Comparison of ENCODE assay signal across 8 cellular contexts in genomic region chr22:40044870-40045834, GRCh38. TPM values are rescaled to one million over a fixed set of nuclear protein-coding genes. Genes with fewer than 3 reads are reported as not detected.
DNase-seq lines count a peak whose midpoint lies in the region; ATAC-seq and TF ChIP-seq lines count a peak whose summit lies in the region.

No MANE protein-coding gene starts in this region.

- H3K4me3 Mint-ChIP-seq in naive thymus-derived CD8-positive, alpha-beta T cell, result peak overlapping the region; percentile 93 to 100 (median 96)
- H3K4me3 Mint-ChIP-seq in stimulated activated memory B cell treated with anti-CD40 and anti-IgM and Interleukin-4, amounts not matched to agents 10 μg/mL and 1 μg/mL and 100 μg/mL, for 72 hours, result peak overlapping the region; percentile 91

- in situ Hi-C loops in GM13977 (cut with MboI; ENCODE audit: low pct_unique_long_range_greater_than_20kb, low sequenced_read_pairs, unreplicated experiment), result no loop called here

- no peaks in the 10 kb centered on the region for H3K36me3 ChIP-seq in esophagus squamous epithelium

- peak; percentile 85 for DNase-seq in GM13977 (ENCODE audit: low spot score)
- peak; percentile 14 for DNase-seq in NCI-H2196 treated with DMSO at 0.1 percent for 48 hours (lab: John Stamatoyannopoulos, UW; ENCODE audit: unreplicated experiment)
- DNase-seq in activated T-cell treated with anti-CD3 and anti-CD28 coated beads for 24 hours (ENCODE audit: low read depth), result peak; percentile 71
- no peak for DNase-seq in esophagus squamous epithelium (lab: John Stamatoyannopoulos, UW)
- peak; percentile 71 to 90 (median 78) for DNase-seq in naive thymus-derived CD8-positive, alpha-beta T cell
- no peak for DNase-seq in NCI-H1436 (lab: John Stamatoyannopoulos, UW)

- ATAC-seq in HG02588 (IDR thresholded peaks at IDR 0.05; ENCODE audit: unreplicated experiment), result peak; percentile 23
- ATAC-seq in naive thymus-derived CD8-positive, alpha-beta T cell, result peak; percentile 11 to 28
- ATAC-seq in stimulated activated memory B cell treated with anti-CD40 and anti-IgM and Interleukin-4, amounts not matched to agents 10 μg/mL and 1 μg/mL and 100 μg/mL, for 72 hours, result peak; percentile 65

- no peaks in the 10 kb centered on the region for H3K27me3 ChIP-seq in esophagus squamous epithelium

- H3K27ac ChIP-seq in esophagus squamous epithelium, result peak overlapping the region; percentile 87 to 98 (median 96)

- H3K4me1 ChIP-seq in esophagus squamous epithelium, result peaks cover 23 to 67% (median 43%) of the 10 kb centered on the region in 3 donors

- H3K27me3 Mint-ChIP-seq in naive thymus-derived CD8-positive, alpha-beta T cell, result peaks cover 0 to 2% (median 0%) of the 10 kb centered on the region in 5 donors
- H3K27me3 Mint-ChIP-seq in stimulated activated memory B cell treated with anti-CD40 and anti-IgM and Interleukin-4, amounts not matched to agents 10 μg/mL and 1 μg/mL and 100 μg/mL, for 72 hours, result peaks cover under 1% of the 10 kb centered on the region

- peak overlapping the region; percentile 67 to 87 (median 84) for H3K4me3 ChIP-seq in esophagus squamous epithelium

- H3K36me3 Mint-ChIP-seq in naive thymus-derived CD8-positive, alpha-beta T cell, result peaks cover 0 to 9% (median 0%) of the 10 kb centered on the region in 3 donors
- H3K36me3 Mint-ChIP-seq in stimulated activated memory B cell treated with anti-CD40 and anti-IgM and Interleukin-4, amounts not matched to agents 10 μg/mL and 1 μg/mL and 100 μg/mL, for 72 hours, result no peaks in the 10 kb centered on the region

- peak overlapping the region; percentile 97 to 100 (median 100) for H3K27ac Mint-ChIP-seq in naive thymus-derived CD8-positive, alpha-beta T cell
- peak overlapping the region; percentile 99 for H3K27ac Mint-ChIP-seq in stimulated activated memory B cell treated with anti-CD40 and anti-IgM and Interleukin-4, amounts not matched to agents 10 μg/mL and 1 μg/mL and 100 μg/mL, for 72 hours

- TF ChIP-seq CTCF in GM13977 (IDR thresholded peaks at IDR 0.05; ENCODE audit: extremely low read depth, insufficient read depth, missing control alignments) (no peak), esophagus squamous epithelium (IDR thresholded peaks at IDR 0.05) (no peak)

- no peak for TF ChIP-seq POLR2A in esophagus squamous epithelium (IDR thresholded peaks at IDR 0.05)

- H3K4me1 Mint-ChIP-seq in naive thymus-derived CD8-positive, alpha-beta T cell, result peaks cover 21 to 54% (median 50%) of the 10 kb centered on the region in 4 donors
- peaks cover 40% of the 10 kb centered on the region for H3K4me1 Mint-ChIP-seq in stimulated activated memory B cell treated with anti-CD40 and anti-IgM and Interleukin-4, amounts not matched to agents 10 μg/mL and 1 μg/mL and 100 μg/mL, for 72 hours

- H3K9me3 Mint-ChIP-seq in naive thymus-derived CD8-positive, alpha-beta T cell, result no peaks in the 10 kb centered on the region
- H3K9me3 Mint-ChIP-seq in stimulated activated memory B cell treated with anti-CD40 and anti-IgM and Interleukin-4, amounts not matched to agents 10 μg/mL and 1 μg/mL and 100 μg/mL, for 72 hours, result no peaks in the 10 kb centered on the region

- 1% methylated on average over 13 to 15 of the region's 138 CpGs for WGBS in esophagus squamous epithelium, 2 donors

- POLR2A ChIA-PET in naive thymus-derived CD8-positive, alpha-beta T cell (lab: Charles Lee), result interaction anchor here (0.5 to 4.5 kb wide), 63 partner anchors 9 to 896 kb away, joined by 3 to 73 read pairs (median 5); partner anchors contain the start of genes ADSL, ATF4, CBX7 and MIEF1

- intact Hi-C loops in esophagus squamous epithelium (cut with DNase I), result loop anchor here (5.0 kb wide), 1 partner anchor 302 kb away; the partner anchor contains the start of gene ADSL

- H3K9me3 ChIP-seq in esophagus squamous epithelium, result no peaks in the 10 kb centered on the region

RNA-seq across cellular contexts. Expression of gene FAM83F, which starts 50.4 kb away (rescaled TPM):
- total RNA-seq in esophagus squamous epithelium, result 10 to 100 TPM; 25.5 to 39.2 (median 29.6) TPM
- 1 to 10 TPM in 1 of 2 experiments, under 1 TPM in 1; 0.41 to 1.2 TPM for total RNA-seq in naive thymus-derived CD8-positive, alpha-beta T cell
- polyA plus RNA-seq in naive thymus-derived CD8-positive, alpha-beta T cell, result under 1 TPM in 2 of 3 donors, not detected in 1; 0.01 to 0.02 TPM

Comparison
In these comparisons a context has a peak if more than half of its experiments do, and no peak if none do; other contexts are left out.
1. DNase-seq: peak in GM13977 (single experiment), NCI-H2196 treated with DMSO at 0.1 percent for 48 hours (single experiment), activated T-cell treated with anti-CD3 and anti-CD28 coated beads for 24 hours (single experiment) and naive thymus-derived CD8-positive, alpha-beta T cell (10 of 10); none in esophagus squamous epithelium (single experiment) and NCI-H1436 (single experiment).
2. RNA of gene FAM83F, which starts 50.4 kb away (total RNA-seq): 25.5 to 39.2 TPM in esophagus squamous epithelium; 0.41 to 1.2 TPM in naive thymus-derived CD8-positive, alpha-beta T cell; every median in the first group is over 10 times any median in the second.
3. Peak in every context shown above with its lines, with median percentiles within 50 percentile points of each other: ATAC-seq.